ENCODE assay signal across 18 cellular contexts in genomic region chr16:13098536-13098935, GRCh38.
DNase-seq lines count a peak whose midpoint lies in the region; ATAC-seq and TF ChIP-seq lines count a peak whose summit lies in the region.
"Had no signal": no experiment of that assay in that cellular context is flagged by ENCODE, and none has a peak within 500 bp of the region (broad histone marks: within the 10 kb centered on the region; RNA-seq: fewer than 3 reads in every experiment).

No MANE protein-coding gene starts in this region.

- H3K9me3 ChIP-seq in neural progenitor cell (ENCODE audit: low read depth) (no peaks in the 10 kb centered on the region), aorta (ENCODE audit: control insufficient read depth, low read length) (no peaks in the 10 kb centered on the region)

- H3K27me3 Mint-ChIP-seq in neural progenitor cell (ENCODE audit: insufficient read depth, low read depth) (peaks cover 4% of the 10 kb centered on the region), WTC11 (ENCODE audit: low read depth) (no peaks in the 10 kb centered on the region)

- H3K79me2 ChIP-seq in neural progenitor cell (ENCODE audit: low read depth): no peaks in the 10 kb centered on the region

- H3K4me3 ChIP-seq in AG10803 (ENCODE audit: low read length): no peak overlapping the region
- no peak overlapping the region for H3K4me3 ChIP-seq in foreskin fibroblast (ENCODE audit: low read depth in 1 of 2, low read length in 2 of 2)
- no peak overlapping the region for H3K4me3 ChIP-seq in neural progenitor cell
- H3K4me3 ChIP-seq in aorta (ENCODE audit: low read length in 2 of 2): no peak overlapping the region
- H3K4me3 ChIP-seq: BLaER1 treated with 17β-estradiol and CSF1 and Interleukin-3, amounts not matched to agents 10 nM and 100 nM; GM23338 had no signal

- intact Hi-C loops in aorta (cut with DNase I): no loop called here

- WGBS in aorta, 2 donors: 60 to 63% methylated on average over 2 of the region's 2 CpGs

- peaks cover 3% of the 10 kb centered on the region for H3K9me3 Mint-ChIP-seq in neural progenitor cell
- peaks cover 6% of the 10 kb centered on the region for H3K9me3 Mint-ChIP-seq in WTC11

- H3K27ac Mint-ChIP-seq in neural progenitor cell (no peak overlapping the region), WTC11 (no peak overlapping the region)
- H3K27ac Mint-ChIP-seq: GM23338 had no signal

- no peak overlapping the region for H2AFZ ChIP-seq in neural progenitor cell (replicated peaks)
- H2AFZ ChIP-seq: GM23338 had no signal

- H4K20me1 ChIP-seq in neural progenitor cell (ENCODE audit: low read depth): no peaks in the 10 kb centered on the region
- H4K20me1 ChIP-seq: BLaER1 treated with 17β-estradiol and CSF1 and Interleukin-3, amounts not matched to agents 10 nM and 100 nM had no signal

- TF ChIP-seq CTCF in AG10803 (conservative IDR thresholded peaks at IDR 0.05; ENCODE audit: low read length) (no peak), foreskin fibroblast (IDR thresholded peaks at IDR 0.05; ENCODE audit: low read depth, low read length) (no peak), neural progenitor cell (IDR thresholded peaks at IDR 0.05) (no peak), WTC11 (IDR thresholded peaks at IDR 0.05) (no peak)

- no peaks in the 10 kb centered on the region for H3F3A ChIP-seq in neural progenitor cell (ENCODE audit: low read depth)

- H3K36me3 ChIP-seq in neural progenitor cell: no peaks in the 10 kb centered on the region
- H3K36me3 ChIP-seq in aorta (ENCODE audit: control insufficient read depth in 1 of 2, insufficient read depth in 2 of 2, low read length in 1 of 2): no peaks in the 10 kb centered on the region
- H3K36me3 ChIP-seq: BLaER1 treated with 17β-estradiol and CSF1 and Interleukin-3, amounts not matched to agents 10 nM and 100 nM had no signal

- no peak overlapping the region for H3K9ac ChIP-seq in neural progenitor cell
- H3K9ac ChIP-seq: BLaER1 treated with 17β-estradiol and CSF1 and Interleukin-3, amounts not matched to agents 10 nM and 100 nM had no signal

- H3K36me3 Mint-ChIP-seq in neural progenitor cell (no peaks in the 10 kb centered on the region), WTC11 (peaks cover under 1% of the 10 kb centered on the region; the same call in 1 of the 2 replicates)

- H3K4me3 Mint-ChIP-seq in neural progenitor cell (no peak overlapping the region), WTC11 (no peak overlapping the region)
- H3K4me3 Mint-ChIP-seq: CD8-positive, alpha-beta memory T cell; GM23338 had no signal

- H3K4me1 ChIP-seq in neural progenitor cell (peaks cover 32% of the 10 kb centered on the region), aorta (ENCODE audit: control insufficient read depth in 1 of 2, insufficient read depth in 2 of 2, low read length in 2 of 2) (no peaks in the 10 kb centered on the region)

- peaks cover 18% of the 10 kb centered on the region for H3K27me3 ChIP-seq in neural progenitor cell
- no peaks in the 10 kb centered on the region for H3K27me3 ChIP-seq in aorta (ENCODE audit: control insufficient read depth in 1 of 2, insufficient read depth in 2 of 2, low read length in 1 of 2)
- H3K27me3 ChIP-seq: BLaER1 treated with 17β-estradiol and CSF1 and Interleukin-3, amounts not matched to agents 10 nM and 100 nM had no signal

- H3K27ac ChIP-seq in neural progenitor cell (no peak overlapping the region), aorta (ENCODE audit: low read depth in 1 of 2, low read length in 2 of 2) (no peak overlapping the region)
- H3K27ac ChIP-seq: BLaER1 treated with 17β-estradiol and CSF1 and Interleukin-3, amounts not matched to agents 10 nM and 100 nM had no signal

- DNase-seq in AG10803 (ENCODE audit: low read depth): peak; percentile 42
- peak; percentile 78 for DNase-seq in RPMI7951 (ENCODE audit: low read depth)
- DNase-seq in foreskin fibroblast: peak; percentile 44 to 66
- no peak for DNase-seq in neural progenitor cell (ENCODE audit: low spot score)
- no peak for DNase-seq in hepatic stellate cell (ENCODE audit: low spot score)
- DNase-seq in WTC11 (ENCODE audit: low spot score): no peak
- no peak for DNase-seq in aorta
- DNase-seq: CD8-positive, alpha-beta memory T cell; DMS79; NCI-H1436; NCI-H2029; NCI-H2171; NCI-H774; Right ventricle myocardium superior had no signal

- CTCF ChIA-PET in WTC11 (lab: Charles Lee): no interaction called here

- POLR2A ChIA-PET in WTC11 (lab: Charles Lee): no interaction called here

- peaks cover 27% of the 10 kb centered on the region for H3K4me1 Mint-ChIP-seq in neural progenitor cell
- peaks cover 55% of the 10 kb centered on the region for H3K4me1 Mint-ChIP-seq in WTC11
- H3K4me1 Mint-ChIP-seq: CD8-positive, alpha-beta memory T cell had no signal

- ATAC-seq in WTC11 (no peak), HG03571 (IDR thresholded peaks at IDR 0.05; ENCODE audit: unreplicated experiment) (no peak), aorta (ENCODE audit: low FRiP score) (no peak)
- ATAC-seq: GM23338, HCT116 had no signal

- peak overlapping the region; percentile 13 for H3K4me2 ChIP-seq in neural progenitor cell
- H3K4me2 ChIP-seq: BLaER1 treated with 17β-estradiol and CSF1 and Interleukin-3, amounts not matched to agents 10 nM and 100 nM; GM23338 had no signal

TF ChIP-seq in WTC11, 78 proteins besides CTCF, POLR2A, EP300 and RAD21:
- TF ChIP-seq SOX15 (CRISPR knock-in tag; IDR thresholded peaks at IDR 0.05): no peak
TF ChIP-seq in WTC11: peak in this region for 0.

Comparison
In these comparisons a context has a peak if more than half of its experiments do, and no peak if none do; other contexts are left out.
1. DNase-seq: peak in AG10803 (single experiment), RPMI7951 (single experiment) and foreskin fibroblast (2 of 2); none in neural progenitor cell (single experiment), hepatic stellate cell (single experiment), WTC11 (single experiment) and aorta (0 of 2).